14 cellular contexts compared by ENCODE assay signal in the genomic region with DNA sequence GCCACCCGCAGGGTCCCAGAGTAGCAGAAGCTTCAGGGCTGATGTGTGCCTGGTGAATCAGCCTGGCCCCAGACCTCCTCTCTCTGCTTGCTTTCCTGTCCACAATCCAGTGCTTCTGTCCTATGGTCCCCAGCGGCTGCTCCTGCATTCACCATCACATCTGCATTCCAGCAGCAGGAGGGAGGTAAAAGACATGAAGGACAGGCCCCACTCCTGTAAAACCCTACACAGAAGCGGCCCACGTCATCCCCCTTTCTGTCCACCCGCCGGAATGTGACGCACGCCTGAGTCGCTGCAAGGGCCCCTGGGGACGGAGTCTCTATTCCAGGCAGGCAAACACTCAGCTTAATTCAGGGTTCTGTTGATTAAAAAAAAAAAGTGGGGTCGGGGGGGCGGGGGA. TPM values are rescaled to one million over a fixed set of nuclear protein-coding genes. Genes with fewer than 3 reads are reported as not detected.
DNase-seq lines count a peak whose midpoint lies in the region; ATAC-seq and TF ChIP-seq lines count a peak whose summit lies in the region.
"Had no signal": no experiment of that assay in that cellular context is flagged by ENCODE, and none has a peak within 500 bp of the region (broad histone marks: within the 10 kb centered on the region; RNA-seq: fewer than 3 reads in every experiment).

No MANE protein-coding gene starts in this region.

- peaks cover 7 to 52% (median 40%) of the 10 kb centered on the region in 12 donors for H3K4me1 ChIP-seq in heart left ventricle
- peaks cover 31 to 73% (median 44%) of the 10 kb centered on the region in 9 donors for H3K4me1 ChIP-seq in heart right ventricle
- peaks cover 23 to 28% of the 10 kb centered on the region in 2 experiments for H3K4me1 ChIP-seq in trophoblast cell (ENCODE audit: control insufficient read depth in 1 of 2, insufficient read depth in 2 of 2, low read length in 2 of 2)

- H3K23ac ChIP-seq in trophoblast cell (ENCODE audit: low read length) = no peak overlapping the region

- no peak overlapping the region for H3K4ac ChIP-seq in trophoblast cell (ENCODE audit: low read depth, low read length)

- WGBS in heart left ventricle, 4 donors = 75 to 95% (median 89%) methylated on average over 11 to 12 of the region's 12 CpGs
- 88% methylated on average over 12 of the region's 12 CpGs for WGBS in heart right ventricle, 2 donors
- WGBS in trophoblast cell (ENCODE audit: extremely low coverage, insufficient coverage, insufficient read length) = no CpG with 5 or more reads among the region's 12 CpGs

- peak overlapping the region; percentile 99 for H2BK120ac ChIP-seq in trophoblast cell (ENCODE audit: insufficient read depth, low read length, poor library complexity)

- no peak overlapping the region for H4K8ac ChIP-seq in trophoblast cell (ENCODE audit: low read depth, low read length)

- peak overlapping the region; percentile 97 for H3K14ac ChIP-seq in trophoblast cell (ENCODE audit: low read length)

- H3K27ac ChIP-seq in heart left ventricle (peak overlapping the region; percentile 78 to 96 (median 88)), heart right ventricle (peak overlapping the region; percentile 83 to 96 (median 89)), trophoblast cell (ENCODE audit: low read depth, low read length) (no peak overlapping the region)

- H3K4me2 ChIP-seq in trophoblast cell (ENCODE audit: low read length) = no peak overlapping the region
- H3K4me2 ChIP-seq: SK-N-SH had no signal

- H3K27me3 ChIP-seq in heart left ventricle = no peaks in the 10 kb centered on the region
- H3K27me3 ChIP-seq in heart right ventricle = no peaks in the 10 kb centered on the region
- H3K27me3 ChIP-seq in trophoblast cell (ENCODE audit: insufficient read depth, low read length) = no peaks in the 10 kb centered on the region

- peaks cover 34% of the 10 kb centered on the region for H3K79me1 ChIP-seq in trophoblast cell (ENCODE audit: low read length)

- no peak overlapping the region for H4K12ac ChIP-seq in trophoblast cell (ENCODE audit: low read depth, low read length)

- H2AK5ac ChIP-seq in trophoblast cell (ENCODE audit: low read length) = peak overlapping the region; percentile 98

- H4K91ac ChIP-seq in trophoblast cell (ENCODE audit: low read depth, low read length) = peak overlapping the region; percentile 100

- H3K4me3 ChIP-seq in heart left ventricle (no peak overlapping the region), heart right ventricle (no peak overlapping the region), trophoblast cell (ENCODE audit: low read depth, low read length) (no peak overlapping the region)

- peak overlapping the region; percentile 99 for H2BK12ac ChIP-seq in trophoblast cell (ENCODE audit: low read length)

- H3K36me3 ChIP-seq in heart left ventricle (no peaks in the 10 kb centered on the region), heart right ventricle (no peaks in the 10 kb centered on the region), trophoblast cell (ENCODE audit: control insufficient read depth in 1 of 2, insufficient read depth in 2 of 2, low read length in 2 of 2) (no peaks in the 10 kb centered on the region)

- no peak overlapping the region for H3K9ac ChIP-seq in trophoblast cell (ENCODE audit: low read length)
- H3K9ac ChIP-seq: SK-N-SH had no signal

- intact Hi-C loops in heart left ventricle (cut with DNase I) (loop anchor here in 1 of 10 donors (5.0 kb wide), 1 partner anchor 55 kb away; no protein-coding TSS in a partner anchor), left cardiac atrium (cut with DNase I) (no loop called here), heart right ventricle (cut with DNase I) (loop anchor here in 3 of 10 donors (2.0 to 5.0 kb wide), 3 partner anchors 55 to 60 kb away; a partner anchor contains a TSS)

- TF ChIP-seq CTCF in heart left ventricle (IDR thresholded peaks at IDR 0.05) (no peak), heart right ventricle (IDR thresholded peaks at IDR 0.05) (no peak)

- H2AFZ ChIP-seq in trophoblast cell (ENCODE audit: insufficient read depth, low read length, poor library complexity) = no peak overlapping the region

- DNase-seq in heart left ventricle (peak in 3 of 5 donors; percentile 23 to 54 (median 28)), left cardiac atrium (no peak), heart right ventricle (peak in 1 of 2 donors; percentile 20), trophoblast cell (peak; percentile 79 to 84), KG1 (lab: John Stamatoyannopoulos, UW) (no peak)
- no peak for DNase-seq in activated CD4-positive, CD25-positive, alpha-beta regulatory T cell (lab: John Stamatoyannopoulos, UW)
- DNase-seq: activated CD4-positive, alpha-beta memory T cell treated with anti-CD3 and anti-CD28 coated beads, Interleukin-2, amount 10 ng/mL, durations not matched to agents 7 days and 5 days; activated effector memory CD4-positive, alpha-beta T cell treated with anti-CD3 and anti-CD28 coated beads, Interleukin-2, amount 50 U/mL, for 16 hours; COR-L47; NCI-H2171; SK-N-SH had no signal

- H3K79me2 ChIP-seq in trophoblast cell (ENCODE audit: control insufficient read depth, insufficient read depth, low read length, poor library complexity) = peaks cover 10% of the 10 kb centered on the region

- TF ChIP-seq POLR2A in heart left ventricle (IDR thresholded peaks at IDR 0.05) = no peak

- peak overlapping the region; percentile 3 for H2BK5ac ChIP-seq in trophoblast cell (ENCODE audit: low read depth, low read length, poor library complexity)

- ATAC-seq in heart left ventricle (no peak), left cardiac atrium (no peak), heart right ventricle (no peak), HG02642 (IDR thresholded peaks at IDR 0.05; ENCODE audit: poor library complexity, unreplicated experiment) (no peak), GM18517 (IDR thresholded peaks at IDR 0.05; ENCODE audit: unreplicated experiment) (no peak)

- H3K9me3 ChIP-seq in heart left ventricle (peaks cover 0 to 22% (median 3%) of the 10 kb centered on the region in 12 donors), heart right ventricle (peaks cover 0 to 26% (median 4%) of the 10 kb centered on the region in 11 donors), trophoblast cell (ENCODE audit: insufficient read depth, low read depth, low read length) (peaks cover 18% of the 10 kb centered on the region)

- peak overlapping the region; percentile 94 for H3K18ac ChIP-seq in trophoblast cell (ENCODE audit: low read length)

RNA-seq across cellular contexts. Expression of a gene that starts 58.3 kb away (rescaled TPM):
- total RNA-seq in heart left ventricle (10 to 100 TPM; 18.8 to 39.1 (median 33.4) TPM), left cardiac atrium (10 to 100 TPM; 23.3 to 44.2 TPM), heart right ventricle (10 to 100 TPM; 16.9 to 48.0 (median 25.4) TPM)
- polyA plus RNA-seq in heart left ventricle (10 to 100 TPM; 31.4 to 42.5 TPM), heart right ventricle (10 to 100 TPM; 50.3 to 55.3 TPM)
- 604 and 638 TPM in 2 replicates for polyA plus RNA-seq in trophoblast cell (2013)
- total RNA-seq: HepG2 had no signal
- polyA plus RNA-seq: HepG2 had no signal

Comparison
In these comparisons a context has a peak if more than half of its experiments do, and no peak if none do; other contexts are left out.
1. DNase-seq: peak in heart left ventricle (3 of 5) and trophoblast cell (2 of 2); none in left cardiac atrium (single experiment), KG1 (single experiment) and activated CD4-positive, CD25-positive, alpha-beta regulatory T cell (0 of 4).